Comparison of ENCODE assay signal across 9 cellular contexts in the genomic region with DNA sequence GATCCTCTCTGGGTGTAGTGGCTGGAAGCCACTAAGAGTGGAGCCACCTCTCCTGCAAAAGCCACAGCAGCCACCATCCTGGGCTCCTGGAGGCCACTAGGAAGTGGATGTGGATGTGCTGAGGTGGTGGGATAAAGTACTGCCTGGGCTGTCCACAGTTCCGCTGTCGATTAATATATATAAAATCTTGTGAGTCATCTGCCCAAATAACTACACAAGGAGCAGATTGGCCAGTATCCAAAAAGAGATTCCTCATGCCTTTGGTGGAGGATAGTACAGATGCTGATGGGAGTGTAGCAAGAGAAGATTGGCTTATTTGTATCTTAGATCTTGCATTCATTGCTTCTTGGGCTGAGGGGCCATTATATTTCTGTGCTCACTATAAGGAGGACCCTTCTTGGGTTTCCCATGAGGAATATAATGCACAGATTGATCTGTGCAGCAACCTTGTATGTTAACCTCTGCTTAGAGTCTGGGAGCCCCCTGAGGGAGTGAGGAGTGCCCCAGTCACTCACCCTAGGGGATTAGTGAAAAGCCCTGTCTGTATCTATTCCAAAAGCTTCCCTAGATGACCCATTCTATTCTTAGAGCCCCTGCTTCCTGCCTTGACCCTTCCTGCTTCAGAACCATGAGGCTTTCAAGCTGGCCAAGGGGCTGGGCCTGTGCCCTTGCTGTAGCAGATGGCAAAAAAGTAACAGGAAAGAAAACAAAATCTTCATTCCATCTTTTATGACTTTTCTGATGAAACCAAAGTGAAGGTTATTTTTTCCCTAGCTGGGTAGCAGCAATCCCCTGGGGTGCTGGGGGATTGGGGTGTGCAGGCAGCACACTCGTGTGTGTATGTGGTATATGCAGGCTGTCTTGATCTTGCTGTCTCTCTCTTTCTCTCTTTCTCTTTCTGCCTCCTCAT. TPM values are rescaled to one million over a fixed set of nuclear protein-coding genes. Genes with fewer than 3 reads are reported as not detected.
DNase-seq lines count a peak whose midpoint lies in the region; ATAC-seq, FAIRE-seq and TF ChIP-seq lines count a peak whose summit lies in the region.
"Had no signal": no experiment of that assay in that cellular context is flagged by ENCODE, and none has a peak within 500 bp of the region (broad histone marks: within the 10 kb centered on the region; RNA-seq: fewer than 3 reads in every experiment).

No MANE protein-coding gene starts in this region.

- dilution Hi-C loops in keratinocyte (cut with MboI; ENCODE audit: extremely low pct_ligation_motif_present, low sequenced_read_pairs): no loop called here

- H3K27me3 ChIP-seq in keratinocyte (ENCODE audit: control insufficient read depth, extremely low read depth, insufficient read depth, low read length): no peaks in the 10 kb centered on the region

- in situ Hi-C loops in astrocyte of the spinal cord (cut with HindIII; ENCODE audit: low sequenced_read_pairs): no loop called here

- no peak for ATAC-seq in GM21367 (IDR thresholded peaks at IDR 0.05; ENCODE audit: unreplicated experiment)
- ATAC-seq in GM18498 (IDR thresholded peaks at IDR 0.05; ENCODE audit: unreplicated experiment): no peak

- H3K9me3 ChIP-seq in HEK293 (ENCODE audit: control insufficient read depth, insufficient read depth, low read depth, low read length): no peaks in the 10 kb centered on the region
- no peaks in the 10 kb centered on the region for H3K9me3 ChIP-seq in keratinocyte (ENCODE audit: control insufficient read depth, low read depth, low read length)

- no peaks in the 10 kb centered on the region for H3K9me1 ChIP-seq in keratinocyte (ENCODE audit: control insufficient read depth, extremely low read depth, insufficient read depth, low read length)

- TF ChIP-seq CTCF in HEK293 (tag by site-specific recombination; IDR thresholded peaks at IDR 0.05) (no peak), astrocyte of the spinal cord (IDR thresholded peaks at IDR 0.05; ENCODE audit: low read depth, low read length) (no peak), keratinocyte (optimal IDR thresholded peaks at IDR 0.05 in 1 of 3, IDR thresholded peaks at IDR 0.05 in 1 of 3, conservative IDR thresholded peaks at IDR 0.05 in 1 of 3; ENCODE audit: extremely low read depth in 1 of 3, insufficient read depth in 2 of 3, low read length in 3 of 3) (no peak)

- no peaks in the 10 kb centered on the region for H3K79me2 ChIP-seq in keratinocyte (ENCODE audit: control insufficient read depth, insufficient read depth, low read length)

- peaks cover 17% of the 10 kb centered on the region for H3K4me1 ChIP-seq in HEK293 (ENCODE audit: control insufficient read depth, insufficient read depth, low read length)
- H3K4me1 ChIP-seq in keratinocyte (ENCODE audit: control insufficient read depth, extremely low read depth, insufficient read depth, low read length): peaks cover 37% of the 10 kb centered on the region

- CTCF ChIA-PET in HEK293 (lab: Yijun Ruan, JAX): no interaction called here

- no peak overlapping the region for H3K4me2 ChIP-seq in keratinocyte (ENCODE audit: control insufficient read depth, extremely low read depth, insufficient read depth, low read depth, low read length)

- no peak overlapping the region for H3K9ac ChIP-seq in keratinocyte (ENCODE audit: control insufficient read depth, extremely low read depth, insufficient read depth, low read length)

- H4K20me1 ChIP-seq in keratinocyte (ENCODE audit: control insufficient read depth, extremely low read depth, insufficient read depth, low read length): no peaks in the 10 kb centered on the region

- no peak overlapping the region for H2AFZ ChIP-seq in keratinocyte (ENCODE audit: control insufficient read depth, low read length)

- POLR2A ChIA-PET in HEK293 (lab: Yijun Ruan, JAX): no interaction called here

- no peak for FAIRE-seq in keratinocyte (lab: Jason Lieb, UNC)

- DNase-seq in A172 (ENCODE audit: low spot score) (peak; percentile 94), astrocyte of the spinal cord (ENCODE audit: low read depth, low spot score) (peak; percentile 65), keratinocyte (ENCODE audit: low read depth, low spot score) (peak; percentile 80), NCI-H82 treated with DMSO at 0.1 percent for 48 hours (lab: John Stamatoyannopoulos, UW; ENCODE audit: unreplicated experiment) (no peak), C1 segment of cervical spinal cord (lab: John Stamatoyannopoulos, UW) (no peak)
- DNase-seq: GF-D8 had no signal

- H3K36me3 ChIP-seq in HEK293 (ENCODE audit: control insufficient read depth in 2 of 2, insufficient read depth in 1 of 2, low read length in 2 of 2) (no peaks in the 10 kb centered on the region), keratinocyte (ENCODE audit: control insufficient read depth in 2 of 2, extremely low read depth in 1 of 2, insufficient read depth in 2 of 2, low read length in 2 of 2) (no peaks in the 10 kb centered on the region)

- no peak overlapping the region for H3K4me3 ChIP-seq in HEK293 (ENCODE audit: low read depth, low read length)
- no peak overlapping the region for H3K4me3 ChIP-seq in astrocyte of the spinal cord (ENCODE audit: low read depth, low read length)
- H3K4me3 ChIP-seq in keratinocyte (ENCODE audit: control insufficient read depth in 2 of 3, extremely low read depth in 1 of 3, insufficient read depth in 2 of 3, low read depth in 1 of 3, low read length in 3 of 3): no peak overlapping the region

- H3K27ac ChIP-seq in HEK293 (ENCODE audit: extremely low read depth, low read depth, low read length): no peak overlapping the region
- no peak overlapping the region for H3K27ac ChIP-seq in keratinocyte (ENCODE audit: control insufficient read depth, insufficient read depth, low read length)

TF ChIP-seq in HEK293, 187 proteins besides CTCF, POLR2A, EP300 and RAD21 (continues in another document):
- TF ChIP-seq ZNF112 (tag by site-specific recombination; IDR thresholded peaks at IDR 0.05): no peak
- peak; percentile 41; the same call in 1 of the 2 replicates for TF ChIP-seq PRDM1 (tag by site-specific recombination; IDR thresholded peaks at IDR 0.05)
- TF ChIP-seq, protein P1, sequence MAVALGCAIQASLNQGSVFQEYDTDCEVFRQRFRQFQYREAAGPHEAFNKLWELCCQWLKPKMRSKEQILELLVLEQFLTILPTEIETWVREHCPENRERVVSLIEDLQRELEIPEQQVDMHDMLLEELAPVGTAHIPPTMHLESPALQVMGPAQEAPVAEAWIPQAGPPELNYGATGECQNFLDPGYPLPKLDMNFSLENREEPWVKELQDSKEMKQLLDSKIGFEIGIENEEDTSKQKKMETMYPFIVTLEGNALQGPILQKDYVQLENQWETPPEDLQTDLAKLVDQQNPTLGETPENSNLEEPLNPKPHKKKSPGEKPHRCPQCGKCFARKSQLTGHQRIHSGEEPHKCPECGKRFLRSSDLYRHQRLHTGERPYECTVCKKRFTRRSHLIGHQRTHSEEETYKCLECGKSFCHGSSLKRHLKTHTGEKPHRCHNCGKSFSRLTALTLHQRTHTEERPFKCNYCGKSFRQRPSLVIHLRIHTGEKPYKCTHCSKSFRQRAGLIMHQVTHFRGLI (tag by site-specific recombination; IDR thresholded peaks at IDR 0.05): 0 out of 2 replicates have a peak, but pooled peaks have one; percentile 54
- TF ChIP-seq ZNF585B (tag by site-specific recombination; IDR thresholded peaks at IDR 0.05): no peak
- TF ChIP-seq ZEB2 (tag by site-specific recombination; IDR thresholded peaks at IDR 0.05): 0 out of 2 replicates have a peak, but pooled peaks have one; percentile 16
- TF ChIP-seq, protein P2, sequence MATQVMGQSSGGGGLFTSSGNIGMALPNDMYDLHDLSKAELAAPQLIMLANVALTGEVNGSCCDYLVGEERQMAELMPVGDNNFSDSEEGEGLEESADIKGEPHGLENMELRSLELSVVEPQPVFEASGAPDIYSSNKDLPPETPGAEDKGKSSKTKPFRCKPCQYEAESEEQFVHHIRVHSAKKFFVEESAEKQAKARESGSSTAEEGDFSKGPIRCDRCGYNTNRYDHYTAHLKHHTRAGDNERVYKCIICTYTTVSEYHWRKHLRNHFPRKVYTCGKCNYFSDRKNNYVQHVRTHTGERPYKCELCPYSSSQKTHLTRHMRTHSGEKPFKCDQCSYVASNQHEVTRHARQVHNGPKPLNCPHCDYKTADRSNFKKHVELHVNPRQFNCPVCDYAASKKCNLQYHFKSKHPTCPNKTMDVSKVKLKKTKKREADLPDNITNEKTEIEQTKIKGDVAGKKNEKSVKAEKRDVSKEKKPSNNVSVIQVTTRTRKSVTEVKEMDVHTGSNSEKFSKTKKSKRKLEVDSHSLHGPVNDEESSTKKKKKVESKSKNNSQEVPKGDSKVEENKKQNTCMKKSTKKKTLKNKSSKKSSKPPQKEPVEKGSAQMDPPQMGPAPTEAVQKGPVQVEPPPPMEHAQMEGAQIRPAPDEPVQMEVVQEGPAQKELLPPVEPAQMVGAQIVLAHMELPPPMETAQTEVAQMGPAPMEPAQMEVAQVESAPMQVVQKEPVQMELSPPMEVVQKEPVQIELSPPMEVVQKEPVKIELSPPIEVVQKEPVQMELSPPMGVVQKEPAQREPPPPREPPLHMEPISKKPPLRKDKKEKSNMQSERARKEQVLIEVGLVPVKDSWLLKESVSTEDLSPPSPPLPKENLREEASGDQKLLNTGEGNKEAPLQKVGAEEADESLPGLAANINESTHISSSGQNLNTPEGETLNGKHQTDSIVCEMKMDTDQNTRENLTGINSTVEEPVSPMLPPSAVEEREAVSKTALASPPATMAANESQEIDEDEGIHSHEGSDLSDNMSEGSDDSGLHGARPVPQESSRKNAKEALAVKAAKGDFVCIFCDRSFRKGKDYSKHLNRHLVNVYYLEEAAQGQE (tag by site-specific recombination; IDR thresholded peaks at IDR 0.05): no peak

RNA-seq across cellular contexts. Expression of a gene that starts 31.8 kb away (rescaled TPM):
- 0.29 and 0.36 TPM in 2 replicates for total RNA-seq in A172 (2014; rRNA removed; shearing (Covaris generic))
- 0.03 to 0.04 TPM (median 0.03 TPM) in 3 replicates for polyA plus RNA-seq in keratinocyte
- polyA plus RNA-seq in keratinocyte (2011; ENCODE audit: low read depth): 0.65 TPM
- polyA plus RNA-seq in keratinocyte (2011; cell fraction: cytosol; rRNA removed): 0.06 and 0.12 TPM in 2 replicates
- 0.05 and 0.08 TPM in 2 replicates for polyA plus RNA-seq in keratinocyte (2011; cell fraction: nucleus; rRNA removed)
- polyA plus RNA-seq in keratinocyte (2012; ENCODE audit: low replicate concordance): 0.07 TPM in 1 of 2 replicates, not detected in the other
- polyA minus RNA-seq in keratinocyte: 0.07 TPM in 1 of 3 replicates, not detected in the others
- polyA minus RNA-seq in keratinocyte (2011; cell fraction: cytosol; rRNA and poly(A)+ RNA removed): not detected
- 0.31 TPM in 1 of 2 replicates, not detected in the other for polyA minus RNA-seq in keratinocyte (2011; cell fraction: nucleus; rRNA and poly(A)+ RNA removed)

RNA-seq across cellular contexts. Expression of a gene that starts 60.0 kb away (rescaled TPM):
- total RNA-seq in A172 (2014; rRNA removed; shearing (Covaris generic)): 126 and 170 TPM in 2 replicates
- polyA plus RNA-seq in keratinocyte: 107 to 195 TPM (median 120 TPM) in 3 replicates
- polyA plus RNA-seq in keratinocyte (2011; ENCODE audit: low read depth): 38.3 TPM
- 54.9 and 118 TPM in 2 replicates for polyA plus RNA-seq in keratinocyte (2011; cell fraction: cytosol; rRNA removed)
- 181 and 205 TPM in 2 replicates for polyA plus RNA-seq in keratinocyte (2011; cell fraction: nucleus; rRNA removed)
- 58.0 and 113 TPM in 2 replicates for polyA plus RNA-seq in keratinocyte (2012; ENCODE audit: low replicate concordance)
- 63.2 to 126 TPM (median 72.7 TPM) in 3 replicates for polyA minus RNA-seq in keratinocyte
- 83.1 TPM for polyA minus RNA-seq in keratinocyte (2011; cell fraction: cytosol; rRNA and poly(A)+ RNA removed)
- polyA minus RNA-seq in keratinocyte (2011; cell fraction: nucleus; rRNA and poly(A)+ RNA removed): 84.3 and 219 TPM in 2 replicates

Comparison
In these comparisons a context has a peak if more than half of its experiments do, and no peak if none do; other contexts are left out.
1. DNase-seq: peak in A172 (single experiment), astrocyte of the spinal cord (single experiment) and keratinocyte (single experiment); none in NCI-H82 treated with DMSO at 0.1 percent for 48 hours (single experiment) and C1 segment of cervical spinal cord (0 of 14).